ENCODE assay signal across 1 cellular context in the genomic region with DNA sequence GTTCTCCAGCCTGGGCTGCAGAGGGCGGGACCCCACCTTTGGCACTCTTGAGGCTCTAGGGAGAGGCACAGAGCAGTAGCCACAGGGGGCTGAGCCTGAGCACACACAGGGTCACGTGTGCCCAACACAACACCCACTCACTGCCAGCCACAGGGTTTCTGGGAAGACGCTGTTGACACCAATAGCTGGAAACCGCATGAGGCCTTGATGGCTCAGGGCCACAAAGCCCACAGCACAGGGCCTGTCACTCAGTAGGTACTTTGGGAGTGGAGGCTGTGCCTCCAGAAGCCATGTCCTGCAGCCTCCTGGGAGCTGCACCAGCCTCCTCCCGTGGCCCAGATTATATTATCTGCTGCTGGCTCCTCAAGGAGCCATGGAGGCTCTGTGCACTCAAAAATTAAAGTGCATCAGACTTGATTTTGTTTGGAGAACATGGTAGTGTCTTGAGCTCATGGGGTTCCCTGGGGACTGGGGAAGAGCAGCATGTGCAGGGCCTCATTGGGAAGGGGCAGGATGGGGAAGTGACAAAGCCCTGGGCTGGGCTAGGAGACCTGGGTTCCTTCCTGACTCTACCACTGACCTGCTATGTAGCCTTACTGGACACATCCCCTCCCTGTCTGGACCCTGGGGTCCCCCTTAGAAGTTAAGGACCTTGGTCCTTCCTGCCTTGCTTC.
TF ChIP-seq lines count a peak whose summit lies in the region.

No MANE protein-coding gene starts in this region.

TF ChIP-seq in GM23338, 12 proteins besides CTCF, POLR2A, EP300 and RAD21 (continued from another document):
- TF ChIP-seq, protein P1, sequence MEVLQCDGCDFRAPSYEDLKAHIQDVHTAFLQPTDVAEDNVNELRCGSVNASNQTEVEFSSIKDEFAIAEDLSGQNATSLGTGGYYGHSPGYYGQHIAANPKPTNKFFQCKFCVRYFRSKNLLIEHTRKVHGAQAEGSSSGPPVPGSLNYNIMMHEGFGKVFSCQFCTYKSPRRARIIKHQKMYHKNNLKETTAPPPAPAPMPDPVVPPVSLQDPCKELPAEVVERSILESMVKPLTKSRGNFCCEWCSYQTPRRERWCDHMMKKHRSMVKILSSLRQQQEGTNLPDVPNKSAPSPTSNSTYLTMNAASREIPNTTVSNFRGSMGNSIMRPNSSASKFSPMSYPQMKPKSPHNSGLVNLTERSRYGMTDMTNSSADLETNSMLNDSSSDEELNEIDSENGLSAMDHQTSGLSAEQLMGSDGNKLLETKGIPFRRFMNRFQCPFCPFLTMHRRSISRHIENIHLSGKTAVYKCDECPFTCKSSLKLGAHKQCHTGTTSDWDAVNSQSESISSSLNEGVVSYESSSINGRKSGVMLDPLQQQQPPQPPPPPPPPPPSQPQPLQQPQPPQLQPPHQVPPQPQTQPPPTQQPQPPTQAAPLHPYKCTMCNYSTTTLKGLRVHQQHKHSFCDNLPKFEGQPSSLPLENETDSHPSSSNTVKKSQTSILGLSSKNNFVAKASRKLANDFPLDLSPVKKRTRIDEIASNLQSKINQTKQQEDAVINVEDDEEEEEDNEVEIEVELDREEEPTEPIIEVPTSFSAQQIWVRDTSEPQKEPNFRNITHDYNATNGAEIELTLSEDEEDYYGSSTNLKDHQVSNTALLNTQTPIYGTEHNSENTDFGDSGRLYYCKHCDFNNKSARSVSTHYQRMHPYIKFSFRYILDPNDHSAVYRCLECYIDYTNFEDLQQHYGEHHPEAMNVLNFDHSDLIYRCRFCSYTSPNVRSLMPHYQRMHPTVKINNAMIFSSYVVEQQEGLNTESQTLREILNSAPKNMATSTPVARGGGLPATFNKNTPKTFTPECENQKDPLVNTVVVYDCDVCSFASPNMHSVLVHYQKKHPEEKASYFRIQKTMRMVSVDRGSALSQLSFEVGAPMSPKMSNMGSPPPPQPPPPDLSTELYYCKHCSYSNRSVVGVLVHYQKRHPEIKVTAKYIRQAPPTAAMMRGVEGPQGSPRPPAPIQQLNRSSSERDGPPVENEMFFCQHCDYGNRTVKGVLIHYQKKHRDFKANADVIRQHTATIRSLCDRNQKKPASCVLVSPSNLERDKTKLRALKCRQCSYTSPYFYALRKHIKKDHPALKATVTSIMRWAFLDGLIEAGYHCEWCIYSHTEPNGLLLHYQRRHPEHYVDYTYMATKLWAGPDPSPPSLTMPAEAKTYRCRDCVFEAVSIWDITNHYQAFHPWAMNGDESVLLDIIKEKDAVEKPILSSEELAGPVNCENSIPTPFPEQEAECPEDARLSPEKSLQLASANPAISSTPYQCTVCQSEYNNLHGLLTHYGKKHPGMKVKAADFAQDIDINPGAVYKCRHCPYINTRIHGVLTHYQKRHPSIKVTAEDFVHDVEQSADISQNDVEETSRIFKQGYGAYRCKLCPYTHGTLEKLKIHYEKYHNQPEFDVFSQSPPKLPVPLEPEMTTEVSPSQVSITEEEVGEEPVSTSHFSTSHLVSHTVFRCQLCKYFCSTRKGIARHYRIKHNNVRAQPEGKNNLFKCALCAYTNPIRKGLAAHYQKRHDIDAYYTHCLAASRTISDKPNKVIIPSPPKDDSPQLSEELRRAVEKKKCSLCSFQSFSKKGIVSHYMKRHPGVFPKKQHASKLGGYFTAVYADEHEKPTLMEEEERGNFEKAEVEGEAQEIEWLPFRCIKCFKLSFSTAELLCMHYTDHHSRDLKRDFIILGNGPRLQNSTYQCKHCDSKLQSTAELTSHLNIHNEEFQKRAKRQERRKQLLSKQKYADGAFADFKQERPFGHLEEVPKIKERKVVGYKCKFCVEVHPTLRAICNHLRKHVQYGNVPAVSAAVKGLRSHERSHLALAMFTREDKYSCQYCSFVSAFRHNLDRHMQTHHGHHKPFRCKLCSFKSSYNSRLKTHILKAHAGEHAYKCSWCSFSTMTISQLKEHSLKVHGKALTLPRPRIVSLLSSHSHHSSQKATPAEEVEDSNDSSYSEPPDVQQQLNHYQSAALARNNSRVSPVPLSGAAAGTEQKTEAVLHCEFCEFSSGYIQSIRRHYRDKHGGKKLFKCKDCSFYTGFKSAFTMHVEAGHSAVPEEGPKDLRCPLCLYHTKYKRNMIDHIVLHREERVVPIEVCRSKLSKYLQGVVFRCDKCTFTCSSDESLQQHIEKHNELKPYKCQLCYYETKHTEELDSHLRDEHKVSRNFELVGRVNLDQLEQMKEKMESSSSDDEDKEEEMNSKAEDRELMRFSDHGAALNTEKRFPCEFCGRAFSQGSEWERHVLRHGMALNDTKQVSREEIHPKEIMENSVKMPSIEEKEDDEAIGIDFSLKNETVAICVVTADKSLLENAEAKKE (CRISPR knock-in tag; IDR thresholded peaks at IDR 0.05): no peak
- TF ChIP-seq, protein P2, sequence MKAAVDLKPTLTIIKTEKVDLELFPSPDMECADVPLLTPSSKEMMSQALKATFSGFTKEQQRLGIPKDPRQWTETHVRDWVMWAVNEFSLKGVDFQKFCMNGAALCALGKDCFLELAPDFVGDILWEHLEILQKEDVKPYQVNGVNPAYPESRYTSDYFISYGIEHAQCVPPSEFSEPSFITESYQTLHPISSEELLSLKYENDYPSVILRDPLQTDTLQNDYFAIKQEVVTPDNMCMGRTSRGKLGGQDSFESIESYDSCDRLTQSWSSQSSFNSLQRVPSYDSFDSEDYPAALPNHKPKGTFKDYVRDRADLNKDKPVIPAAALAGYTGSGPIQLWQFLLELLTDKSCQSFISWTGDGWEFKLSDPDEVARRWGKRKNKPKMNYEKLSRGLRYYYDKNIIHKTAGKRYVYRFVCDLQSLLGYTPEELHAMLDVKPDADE (IDR thresholded peaks at IDR 0.05): no peak
- TF ChIP-seq EZH2 (IDR thresholded peaks at IDR 0.05; ENCODE audit: low read depth, unreplicated experiment): no peak
- TF ChIP-seq, protein P3, sequence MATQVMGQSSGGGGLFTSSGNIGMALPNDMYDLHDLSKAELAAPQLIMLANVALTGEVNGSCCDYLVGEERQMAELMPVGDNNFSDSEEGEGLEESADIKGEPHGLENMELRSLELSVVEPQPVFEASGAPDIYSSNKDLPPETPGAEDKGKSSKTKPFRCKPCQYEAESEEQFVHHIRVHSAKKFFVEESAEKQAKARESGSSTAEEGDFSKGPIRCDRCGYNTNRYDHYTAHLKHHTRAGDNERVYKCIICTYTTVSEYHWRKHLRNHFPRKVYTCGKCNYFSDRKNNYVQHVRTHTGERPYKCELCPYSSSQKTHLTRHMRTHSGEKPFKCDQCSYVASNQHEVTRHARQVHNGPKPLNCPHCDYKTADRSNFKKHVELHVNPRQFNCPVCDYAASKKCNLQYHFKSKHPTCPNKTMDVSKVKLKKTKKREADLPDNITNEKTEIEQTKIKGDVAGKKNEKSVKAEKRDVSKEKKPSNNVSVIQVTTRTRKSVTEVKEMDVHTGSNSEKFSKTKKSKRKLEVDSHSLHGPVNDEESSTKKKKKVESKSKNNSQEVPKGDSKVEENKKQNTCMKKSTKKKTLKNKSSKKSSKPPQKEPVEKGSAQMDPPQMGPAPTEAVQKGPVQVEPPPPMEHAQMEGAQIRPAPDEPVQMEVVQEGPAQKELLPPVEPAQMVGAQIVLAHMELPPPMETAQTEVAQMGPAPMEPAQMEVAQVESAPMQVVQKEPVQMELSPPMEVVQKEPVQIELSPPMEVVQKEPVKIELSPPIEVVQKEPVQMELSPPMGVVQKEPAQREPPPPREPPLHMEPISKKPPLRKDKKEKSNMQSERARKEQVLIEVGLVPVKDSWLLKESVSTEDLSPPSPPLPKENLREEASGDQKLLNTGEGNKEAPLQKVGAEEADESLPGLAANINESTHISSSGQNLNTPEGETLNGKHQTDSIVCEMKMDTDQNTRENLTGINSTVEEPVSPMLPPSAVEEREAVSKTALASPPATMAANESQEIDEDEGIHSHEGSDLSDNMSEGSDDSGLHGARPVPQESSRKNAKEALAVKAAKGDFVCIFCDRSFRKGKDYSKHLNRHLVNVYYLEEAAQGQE (IDR thresholded peaks at IDR 0.05; ENCODE audit: unreplicated experiment): no peak
